9 cellular contexts compared by ENCODE assay signal in the genomic region with DNA sequence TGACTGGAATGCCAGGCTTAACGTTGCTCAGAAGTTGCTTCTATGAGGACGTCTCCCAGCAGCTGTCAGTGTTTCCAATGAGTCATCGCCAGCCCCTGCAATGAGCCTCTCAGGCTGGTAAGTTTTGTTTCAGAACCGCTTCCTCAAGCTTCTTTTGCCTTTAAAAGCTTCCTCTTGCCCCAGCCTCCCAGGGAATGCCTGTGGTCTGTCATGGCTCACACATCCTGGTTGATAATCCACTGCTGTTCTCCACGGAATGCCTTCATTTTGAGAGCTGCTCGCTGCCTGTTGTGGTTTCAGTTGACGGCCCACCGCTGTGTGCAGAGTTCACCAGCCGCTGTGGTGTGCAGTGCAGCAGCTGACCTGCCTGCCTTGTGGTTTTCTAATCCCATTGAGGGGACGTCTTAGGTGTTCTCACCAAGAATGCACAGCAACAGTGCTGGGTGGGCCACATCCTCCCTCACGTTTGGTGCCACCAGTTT.
A peak's percentile ranks its signal among the peaks of the same experiment; 100 is the strongest.
DNase-seq lines count a peak whose midpoint lies in the region; ATAC-seq lines count a peak whose summit lies in the region.
"Had no signal": no experiment of that assay in that cellular context is flagged by ENCODE, and none has a peak within 500 bp of the region (broad histone marks: within the 10 kb centered on the region; RNA-seq: fewer than 3 reads in every experiment).

No MANE protein-coding gene starts in this region.

- H3K27ac ChIP-seq in SJCRH30 (peak overlapping the region; percentile 79), right cardiac atrium (ENCODE audit: low read length) (no peak overlapping the region)
- H3K27ac ChIP-seq: psoas muscle had no signal

- WGBS in right cardiac atrium: 33% methylated on average over 11 of the region's 11 CpGs

- H3K36me3 ChIP-seq in SJCRH30: no peaks in the 10 kb centered on the region

- H3K4me1 ChIP-seq in SJCRH30 (peaks cover 26% of the 10 kb centered on the region), right cardiac atrium (ENCODE audit: control insufficient read depth, insufficient read depth, low read length) (no peaks in the 10 kb centered on the region)
- H3K4me1 ChIP-seq: psoas muscle had no signal

- peak; percentile 88 for DNase-seq in AG08396 (ENCODE audit: low spot score)
- DNase-seq in SJCRH30: peak; percentile 98 to 99
- DNase-seq in right cardiac atrium: peak in 1 of 3 donors; percentile 35
- DNase-seq in stimulated activated CD4-positive, alpha-beta T cell treated with anti-CD3 and anti-CD28 coated beads, Interleukin-12 subunit alpha, Interleukin-12 subunit beta, amount 100 ng/mL, for 24 hours (ENCODE audit: low read depth in 2 of 2): peak; percentile 57 to 69
- no peak for DNase-seq in T-helper 9 cell
- DNase-seq: psoas muscle had no signal

- H3K4me3 Mint-ChIP-seq in activated naive CD4-positive, alpha-beta T cell treated with anti-CD3 and anti-CD28 coated beads, Interleukin-2, amount 50 U/mL, for 24 hours: peak overlapping the region; percentile 75

- ATAC-seq in GM19043 (IDR thresholded peaks at IDR 0.05; ENCODE audit: low read depth, unreplicated experiment): peak; percentile 85
- peak; percentile 68 for ATAC-seq in HG03139 (IDR thresholded peaks at IDR 0.05; ENCODE audit: unreplicated experiment)
- peak; percentile 59 to 72 for ATAC-seq in right cardiac atrium

- H3K9me3 ChIP-seq in SJCRH30 (replicated peaks) (no peaks in the 10 kb centered on the region), right cardiac atrium (ENCODE audit: control insufficient read depth, low read length) (no peaks in the 10 kb centered on the region)
- H3K9me3 ChIP-seq: psoas muscle had no signal

- H3K27me3 ChIP-seq in SJCRH30 (no peaks in the 10 kb centered on the region), right cardiac atrium (ENCODE audit: control insufficient read depth, insufficient read depth) (no peaks in the 10 kb centered on the region)

- H3K27ac Mint-ChIP-seq in activated naive CD4-positive, alpha-beta T cell treated with anti-CD3 and anti-CD28 coated beads, Interleukin-2, amount 50 U/mL, for 24 hours: peak overlapping the region; percentile 96

- H3K36me3 Mint-ChIP-seq in activated naive CD4-positive, alpha-beta T cell treated with anti-CD3 and anti-CD28 coated beads, Interleukin-2, amount 50 U/mL, for 24 hours: peaks cover 2% of the 10 kb centered on the region

- H3K9me3 Mint-ChIP-seq in activated naive CD4-positive, alpha-beta T cell treated with anti-CD3 and anti-CD28 coated beads, Interleukin-2, amount 50 U/mL, for 24 hours: no peaks in the 10 kb centered on the region

- intact Hi-C loops in right cardiac atrium (cut with DNase I): no loop called here

- H3K27me3 Mint-ChIP-seq in activated naive CD4-positive, alpha-beta T cell treated with anti-CD3 and anti-CD28 coated beads, Interleukin-2, amount 50 U/mL, for 24 hours: no peaks in the 10 kb centered on the region

- no peak overlapping the region for H3K4me3 ChIP-seq in SJCRH30
- peak overlapping the region; percentile 29 for H3K4me3 ChIP-seq in right cardiac atrium (ENCODE audit: low read length)
- H3K4me3 ChIP-seq: psoas muscle had no signal

- H3K4me1 Mint-ChIP-seq in activated naive CD4-positive, alpha-beta T cell treated with anti-CD3 and anti-CD28 coated beads, Interleukin-2, amount 50 U/mL, for 24 hours: peaks cover 37% of the 10 kb centered on the region
